1 cellular context compared by ENCODE assay signal in genomic region chr7:155003215-155003999, GRCh38.
TF ChIP-seq lines count a peak whose summit lies in the region.

No MANE protein-coding gene starts in this region.

TF ChIP-seq in HCT116, 20 proteins besides CTCF, POLR2A, EP300 and RAD21 (continued from another document):
- TF ChIP-seq ZBTB33 (IDR thresholded peaks at IDR 0.05; ENCODE audit: extremely low read depth, insufficient replicate concordance, low read length) (no peak), EZH2 (IDR thresholded peaks at IDR 0.05) (no peak), SP1 (IDR thresholded peaks at IDR 0.05; ENCODE audit: low read depth) (peak; percentile 69), ZFX (IDR thresholded peaks at IDR 0.05) (peak; percentile 96), MAX (IDR thresholded peaks at IDR 0.05) (peak; percentile 58), EGR1 (IDR thresholded peaks at IDR 0.05; ENCODE audit: low read depth) (no peak)
